10 cellular contexts compared by ENCODE assay signal in the genomic region with DNA sequence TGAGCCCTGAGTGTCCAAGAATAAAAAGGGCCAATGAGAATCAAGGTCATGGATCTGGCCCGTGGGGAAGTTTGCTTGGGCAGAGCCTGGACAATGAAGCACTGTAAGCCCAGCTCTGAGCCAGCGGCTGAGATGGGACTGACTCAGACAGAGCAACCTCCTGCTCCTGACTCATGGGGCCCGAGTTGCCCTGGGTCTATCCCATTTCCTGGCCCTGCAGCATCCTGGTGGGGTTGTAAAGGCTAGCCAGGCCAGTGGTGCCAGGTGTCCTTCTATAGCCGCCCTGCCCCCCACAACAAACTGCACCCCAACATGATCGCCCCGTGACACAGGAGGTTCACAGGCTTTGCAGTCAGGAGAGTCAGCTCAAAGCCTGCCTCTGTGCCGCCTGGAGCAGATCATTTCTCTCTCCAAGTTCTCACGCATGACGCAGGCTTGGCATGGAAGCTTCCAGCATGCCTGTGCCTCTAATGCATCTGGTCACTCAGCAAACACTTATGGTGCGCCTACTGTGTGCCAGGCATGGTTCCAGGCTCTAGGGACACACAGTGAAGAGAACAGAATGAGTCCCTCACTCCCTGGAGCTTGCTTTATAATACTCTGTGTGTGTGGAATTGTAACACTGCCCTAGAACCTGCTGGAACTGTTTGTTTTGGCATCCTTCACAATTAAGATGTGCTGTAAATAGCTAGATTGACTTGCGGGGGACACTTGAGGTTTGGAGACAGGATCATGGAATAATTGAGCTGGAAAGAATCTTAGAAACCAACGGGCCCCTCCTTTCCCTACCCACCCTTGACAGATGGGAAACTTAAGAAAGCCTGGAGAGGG. TPM values are rescaled to one million over a fixed set of nuclear protein-coding genes. Genes with fewer than 3 reads are reported as not detected.
A peak's percentile ranks its signal among the peaks of the same experiment; 100 is the strongest.
DNase-seq lines count a peak whose midpoint lies in the region; ATAC-seq, FAIRE-seq and TF ChIP-seq lines count a peak whose summit lies in the region.
"Had no signal": no experiment of that assay in that cellular context is flagged by ENCODE, and none has a peak within 500 bp of the region (broad histone marks: within the 10 kb centered on the region; RNA-seq: fewer than 3 reads in every experiment).

No MANE protein-coding gene starts in this region.

- H3K9me1 ChIP-seq in K562 (ENCODE audit: control insufficient read depth, insufficient read depth, low read length) (no peaks in the 10 kb centered on the region), keratinocyte (ENCODE audit: control insufficient read depth, extremely low read depth, insufficient read depth, low read length) (no peaks in the 10 kb centered on the region)

- H3K4me2 ChIP-seq in K562 (ENCODE audit: insufficient read depth, low read length) (no peak overlapping the region), keratinocyte (ENCODE audit: control insufficient read depth, extremely low read depth, insufficient read depth, low read depth, low read length) (peak overlapping the region; percentile 38)

- CTCF ChIA-PET in K562 (lab: Yijun Ruan, JAX; ENCODE audit: low intra/inter-chr PET ratio), result no interaction called here

- H3K9me3 ChIP-seq in K562 (replicated peaks; ENCODE audit: control insufficient read depth, insufficient read depth, low read depth, low read length), result no peaks in the 10 kb centered on the region
- H3K9me3 ChIP-seq in keratinocyte (ENCODE audit: control insufficient read depth, low read depth, low read length), result peaks cover 3% of the 10 kb centered on the region

- H3K9ac ChIP-seq in K562 (ENCODE audit: insufficient read depth in 1 of 2, low read depth in 2 of 2, low read length in 2 of 2) (0 out of 4 replicates have a peak overlapping the region, but pooled peaks of 1 of the 2 experiments have one; percentile 24), keratinocyte (ENCODE audit: control insufficient read depth, extremely low read depth, insufficient read depth, low read length) (peak overlapping the region; percentile 58)

- DNase-seq in HT1080 (ENCODE audit: low read depth) (peak; percentile 99), K562 (ENCODE audit: extremely low read depth in 1 of 4, low spot score in 3 of 4) (no peak), keratinocyte (ENCODE audit: low read depth, low spot score) (peak; percentile 49), urothelium cell line (ENCODE audit: low spot score) (peak; percentile 99), DMS 273 (lab: John Stamatoyannopoulos, UW; ENCODE audit: unreplicated experiment) (no peak), CD1c-positive myeloid dendritic cell (ENCODE audit: extremely low spot score) (no peak), NCI-H2029 (lab: John Stamatoyannopoulos, UW) (no peak)
- DNase-seq: cerebellar nuclear complex, T-helper 1 cell had no signal

- BruUV-seq in K562 (replicated peaks; lab: Mats Ljungman, UMichigan), result no TSS peak

- peaks cover 20 to 81% of the 10 kb centered on the region in 2 experiments; a peak in 4 of 5 replicates for H3K27me3 ChIP-seq in K562 (ENCODE audit: control insufficient read depth in 2 of 2, insufficient read depth in 2 of 2, low read length in 2 of 2)
- H3K27me3 ChIP-seq in keratinocyte (ENCODE audit: control insufficient read depth, extremely low read depth, insufficient read depth, low read length), result no peaks in the 10 kb centered on the region

- no peak for TF ChIP-seq POLR2A in K562 (conservative IDR thresholded peaks at IDR 0.05)

- intact Hi-C loops in K562 (cut with micrococcal nuclease), result no loop called here

- dilution Hi-C loops in keratinocyte (cut with MboI; ENCODE audit: extremely low pct_ligation_motif_present, low sequenced_read_pairs), result no loop called here

- H3K36me3 ChIP-seq in K562 (ENCODE audit: control insufficient read depth, insufficient read depth, low read length) (no peaks in the 10 kb centered on the region), keratinocyte (ENCODE audit: control insufficient read depth in 2 of 2, extremely low read depth in 1 of 2, insufficient read depth in 2 of 2, low read length in 2 of 2) (no peaks in the 10 kb centered on the region)

- H3K79me2 ChIP-seq in K562 (ENCODE audit: control insufficient read depth, insufficient read depth, low read length) (no peaks in the 10 kb centered on the region), keratinocyte (ENCODE audit: control insufficient read depth, insufficient read depth, low read length) (no peaks in the 10 kb centered on the region)

- 1% methylated on average over 12 of the region's 12 CpGs for WGBS in K562 (ENCODE audit: insufficient coverage, low coverage, missing lambda C conversion rate)

- H4K20me1 ChIP-seq in K562 (replicated peaks; ENCODE audit: control insufficient read depth, insufficient read depth, low read length) (no peaks in the 10 kb centered on the region), keratinocyte (ENCODE audit: control insufficient read depth, extremely low read depth, insufficient read depth, low read length) (no peaks in the 10 kb centered on the region)

- POLR2A ChIA-PET in K562 (lab: Yijun Ruan, JAX), result interaction anchor here (0.7 to 1.1 kb wide), 2 partner anchors 15 to 23 kb away, joined by 3 to 4 read pairs; no protein-coding TSS in a partner anchor

- in situ Hi-C loops in K562 (cut with MboI), result no loop called here

- peaks cover 0 to 4% of the 10 kb centered on the region in 2 experiments; a peak in 2 of 5 replicates for H3K4me1 ChIP-seq in K562 (replicated peaks in 1 of 2; ENCODE audit: control insufficient read depth in 2 of 2, insufficient read depth in 2 of 2, low read length in 2 of 2)
- peaks cover 25% of the 10 kb centered on the region for H3K4me1 ChIP-seq in keratinocyte (ENCODE audit: control insufficient read depth, extremely low read depth, insufficient read depth, low read length)

- H3K27ac ChIP-seq in K562 (ENCODE audit: extremely low read depth, low read depth, low read length) (no peak overlapping the region), keratinocyte (ENCODE audit: control insufficient read depth, insufficient read depth, low read length) (peak overlapping the region; percentile 94)

- FAIRE-seq in K562 (lab: Jason Lieb, UNC), result no peak
- FAIRE-seq in keratinocyte (lab: Jason Lieb, UNC), result peak; percentile 99
- FAIRE-seq in urothelium cell line (lab: Jason Lieb, UNC), result peak; percentile 98

- H2AFZ ChIP-seq in K562 (ENCODE audit: low read depth, low read length), result no peak overlapping the region
- H2AFZ ChIP-seq in keratinocyte (ENCODE audit: control insufficient read depth, low read length), result peak overlapping the region; percentile 34

- no peak for TF ChIP-seq CTCF in K562 (IDR thresholded peaks at IDR 0.05 in 2 of 3, conservative IDR thresholded peaks at IDR 0.05 in 1 of 3; ENCODE audit: insufficient read depth in 2 of 3, low read depth in 1 of 3, low read length in 3 of 3)
- TF ChIP-seq CTCF in keratinocyte (optimal IDR thresholded peaks at IDR 0.05 in 1 of 3, IDR thresholded peaks at IDR 0.05 in 1 of 3, conservative IDR thresholded peaks at IDR 0.05 in 1 of 3; ENCODE audit: extremely low read depth in 1 of 3, insufficient read depth in 2 of 3, low read length in 3 of 3), result no peak

- H3K4me3 ChIP-seq in K562, result no peak overlapping the region
- no peak overlapping the region for H3K4me3 ChIP-seq in keratinocyte (ENCODE audit: control insufficient read depth in 2 of 3, extremely low read depth in 1 of 3, insufficient read depth in 2 of 3, low read depth in 1 of 3, low read length in 3 of 3)

- no peak for TF ChIP-seq EP300 in K562 (IDR thresholded peaks at IDR 0.05; ENCODE audit: low read length)

- no peak for TF ChIP-seq RAD21 in K562 (CRISPR knock-in tag; conservative IDR thresholded peaks at IDR 0.05 in 1 of 2, IDR thresholded peaks at IDR 0.05 in 1 of 2)

- ATAC-seq in K562, result peak; percentile 50
- ATAC-seq: stimulated activated memory B cell treated with anti-CD40 and anti-IgM and Interleukin-4, amounts not matched to agents 10 μg/mL and 1 μg/mL and 100 μg/mL, for 72 hours had no signal

RNA-seq across cellular contexts. Expression of a gene that starts 4.9 kb away (rescaled TPM):
- 29.6 and 30.4 TPM in 2 replicates for total RNA-seq in HT1080 (2014; rRNA removed; shearing (Covaris generic))
- polyA plus RNA-seq in HT1080 (2015; cell fraction: cytosol; rRNA removed), result 23.9 and 27.5 TPM in 2 replicates
- 25.7 and 27.7 TPM in 2 replicates for polyA plus RNA-seq in HT1080 (2015; cell fraction: nucleus; rRNA removed)
- total RNA-seq in K562 (2011; cell fraction: chromatin; rRNA removed; ENCODE audit: low replicate concordance), result not detected in 2 replicates
- total RNA-seq in K562 (2011; cell fraction: nucleolus; rRNA removed), result not detected in 2 replicates
- total RNA-seq in K562 (2011; cell fraction: nucleoplasm; rRNA removed), result not detected in 2 replicates
- total RNA-seq in K562 (2014; rRNA removed), result not detected in 2 replicates
- total RNA-seq in K562 (2014; rRNA removed; fragmentation: Illumina TruSeq; extraction: Trizol), result not detected in 2 replicates
- not detected in 2 replicates for total RNA-seq in K562 (2015; rRNA removed; fragmentation: Illumina TruSeq; extraction: Trizol)
- total RNA-seq in K562 (2021), result not detected in 2 replicates
- polyA plus RNA-seq in K562 (2011; rRNA removed), result not detected in 2 replicates
- 0.01 TPM in 1 of 2 replicates, not detected in the other for polyA plus RNA-seq in K562 (2011; cell fraction: cytosol; rRNA removed)
- polyA plus RNA-seq in K562 (2011; cell fraction: nucleus; rRNA removed), result 0.27 TPM in 1 of 2 replicates, not detected in the other
- polyA plus RNA-seq in K562 (2012), result 0.12 TPM in 1 of 2 replicates, not detected in the other
- not detected in 2 replicates for polyA plus RNA-seq in K562 (2014; fragmentation: Illumina TruSeq; extraction: Trizol)
- polyA plus RNA-seq in K562 (2014; fragmentation: Nextera tagmentation; extraction: Ambion mirVana), result not detected
- polyA plus RNA-seq in K562 (2014; rRNA removed), result 0.09 and 0.23 TPM in 2 replicates
- polyA minus RNA-seq in K562 (2011; rRNA and poly(A)+ RNA removed), result not detected in 2 replicates
- polyA minus RNA-seq in K562 (2011; cell fraction: cytosol; rRNA and poly(A)+ RNA removed), result not detected in 2 replicates
- not detected in 2 replicates for polyA minus RNA-seq in K562 (2011; cell fraction: nucleus; rRNA and poly(A)+ RNA removed)
- polyA plus RNA-seq in keratinocyte, result 0.55 to 2.2 TPM (median 0.69 TPM) in 3 replicates
- polyA plus RNA-seq in keratinocyte (2011; ENCODE audit: low read depth), result 1.7 TPM
- polyA plus RNA-seq in keratinocyte (2011; cell fraction: cytosol; rRNA removed), result 0.84 and 1.1 TPM in 2 replicates
- polyA plus RNA-seq in keratinocyte (2011; cell fraction: nucleus; rRNA removed), result 1.8 and 2.3 TPM in 2 replicates
- polyA plus RNA-seq in keratinocyte (2012; ENCODE audit: low replicate concordance), result 1.3 and 3.6 TPM in 2 replicates
- 0.40 to 0.77 TPM (median 0.52 TPM) in 3 replicates for polyA minus RNA-seq in keratinocyte
- not detected for polyA minus RNA-seq in keratinocyte (2011; cell fraction: cytosol; rRNA and poly(A)+ RNA removed)
- polyA minus RNA-seq in keratinocyte (2011; cell fraction: nucleus; rRNA and poly(A)+ RNA removed), result 0.11 and 0.85 TPM in 2 replicates

RNA-seq across cellular contexts. Expression of a gene that starts 58.0 kb away (rescaled TPM):
- 292 and 359 TPM in 2 replicates for total RNA-seq in HT1080 (2014; rRNA removed; shearing (Covaris generic))
- 401 and 410 TPM in 2 replicates for polyA plus RNA-seq in HT1080 (2015; cell fraction: cytosol; rRNA removed)
- polyA plus RNA-seq in HT1080 (2015; cell fraction: nucleus; rRNA removed), result 136 and 140 TPM in 2 replicates
- total RNA-seq in K562 (2011; cell fraction: chromatin; rRNA removed; ENCODE audit: low replicate concordance), result 32.7 and 51.7 TPM in 2 replicates
- total RNA-seq in K562 (2011; cell fraction: nucleolus; rRNA removed), result 40.7 and 42.2 TPM in 2 replicates
- total RNA-seq in K562 (2011; cell fraction: nucleoplasm; rRNA removed), result 40.5 and 61.6 TPM in 2 replicates
- total RNA-seq in K562 (2014; rRNA removed) (55.6 and 87.2 TPM in 2 replicates), K562 (2014; rRNA removed; fragmentation: Illumina TruSeq; extraction: Trizol) (75.4 and 83.0 TPM in 2 replicates), K562 (2015; rRNA removed; fragmentation: Illumina TruSeq; extraction: Trizol) (78.7 and 86.1 TPM in 2 replicates), K562 (2021) (120 and 121 TPM in 2 replicates)
- polyA plus RNA-seq in K562 (2011; rRNA removed) (39.5 and 41.9 TPM in 2 replicates), K562 (2014; fragmentation: Illumina TruSeq; extraction: Trizol) (96.4 and 107 TPM in 2 replicates), K562 (2014; fragmentation: Nextera tagmentation; extraction: Ambion mirVana) (100 to 1,000 TPM; 130 to 151 TPM), K562 (2014; rRNA removed) (74.6 and 75.7 TPM in 2 replicates), keratinocyte (123 to 265 TPM (median 133 TPM) in 3 replicates)
- 61.5 and 87.8 TPM in 2 replicates for polyA plus RNA-seq in K562 (2011; cell fraction: cytosol; rRNA removed)
- polyA plus RNA-seq in K562 (2011; cell fraction: nucleus; rRNA removed), result 44.9 and 61.3 TPM in 2 replicates
- polyA plus RNA-seq in K562 (2012), result 108 and 132 TPM in 2 replicates
- polyA minus RNA-seq in K562 (2011; rRNA and poly(A)+ RNA removed), result 42.0 and 57.7 TPM in 2 replicates
- polyA minus RNA-seq in K562 (2011; cell fraction: cytosol; rRNA and poly(A)+ RNA removed), result 31.2 and 36.7 TPM in 2 replicates
- 20.7 and 21.9 TPM in 2 replicates for polyA minus RNA-seq in K562 (2011; cell fraction: nucleus; rRNA and poly(A)+ RNA removed)
- polyA plus RNA-seq in keratinocyte (2011; ENCODE audit: low read depth), result 56.4 TPM
- polyA plus RNA-seq in keratinocyte (2011; cell fraction: cytosol; rRNA removed), result 212 and 265 TPM in 2 replicates
- 73.8 and 76.3 TPM in 2 replicates for polyA plus RNA-seq in keratinocyte (2011; cell fraction: nucleus; rRNA removed)
- polyA plus RNA-seq in keratinocyte (2012; ENCODE audit: low replicate concordance), result 226 and 237 TPM in 2 replicates
- polyA minus RNA-seq in keratinocyte, result 212 to 234 TPM (median 217 TPM) in 3 replicates
- 172 TPM for polyA minus RNA-seq in keratinocyte (2011; cell fraction: cytosol; rRNA and poly(A)+ RNA removed)
- polyA minus RNA-seq in keratinocyte (2011; cell fraction: nucleus; rRNA and poly(A)+ RNA removed), result 40.4 and 47.5 TPM in 2 replicates

RNA-seq across cellular contexts. Expression of a gene that starts 59.8 kb away (rescaled TPM):
- total RNA-seq in HT1080 (2014; rRNA removed; shearing (Covaris generic)), result not detected in 2 replicates
- polyA plus RNA-seq in HT1080 (2015; cell fraction: cytosol; rRNA removed), result 0.06 and 0.24 TPM in 2 replicates
- 0.07 and 0.14 TPM in 2 replicates for polyA plus RNA-seq in HT1080 (2015; cell fraction: nucleus; rRNA removed)
- total RNA-seq in K562 (2011; cell fraction: chromatin; rRNA removed; ENCODE audit: low replicate concordance), result not detected in 2 replicates
- not detected in 2 replicates for total RNA-seq in K562 (2011; cell fraction: nucleolus; rRNA removed)
- not detected in 2 replicates for total RNA-seq in K562 (2011; cell fraction: nucleoplasm; rRNA removed)
- total RNA-seq in K562 (2014; rRNA removed), result not detected in 2 replicates
- total RNA-seq in K562 (2014; rRNA removed; fragmentation: Illumina TruSeq; extraction: Trizol), result not detected in 2 replicates
- total RNA-seq in K562 (2015; rRNA removed; fragmentation: Illumina TruSeq; extraction: Trizol), result not detected in 2 replicates
- not detected in 2 replicates for total RNA-seq in K562 (2021)
- polyA plus RNA-seq in K562 (2011; rRNA removed), result not detected in 2 replicates
- polyA plus RNA-seq in K562 (2011; cell fraction: cytosol; rRNA removed), result 0.07 TPM in 1 of 2 replicates, not detected in the other
- polyA plus RNA-seq in K562 (2011; cell fraction: nucleus; rRNA removed), result not detected in 2 replicates
- not detected in 2 replicates for polyA plus RNA-seq in K562 (2012)
- polyA plus RNA-seq in K562 (2014; fragmentation: Illumina TruSeq; extraction: Trizol), result not detected in 2 replicates
- not detected for polyA plus RNA-seq in K562 (2014; fragmentation: Nextera tagmentation; extraction: Ambion mirVana)
- polyA plus RNA-seq in K562 (2014; rRNA removed), result not detected in 2 replicates
- polyA minus RNA-seq in K562 (2011; rRNA and poly(A)+ RNA removed), result not detected in 2 replicates
- polyA minus RNA-seq in K562 (2011; cell fraction: cytosol; rRNA and poly(A)+ RNA removed), result not detected in 2 replicates
- not detected in 2 replicates for polyA minus RNA-seq in K562 (2011; cell fraction: nucleus; rRNA and poly(A)+ RNA removed)
- 0.21 to 0.50 TPM (median 0.39 TPM) in 3 replicates for polyA plus RNA-seq in keratinocyte
- polyA plus RNA-seq in keratinocyte (2011; ENCODE audit: low read depth), result 0.71 TPM
- polyA plus RNA-seq in keratinocyte (2011; cell fraction: cytosol; rRNA removed), result 0.31 and 0.41 TPM in 2 replicates
- 0.36 and 0.51 TPM in 2 replicates for polyA plus RNA-seq in keratinocyte (2011; cell fraction: nucleus; rRNA removed)
- 0.26 and 1.2 TPM in 2 replicates for polyA plus RNA-seq in keratinocyte (2012; ENCODE audit: low replicate concordance)
- polyA minus RNA-seq in keratinocyte, result 0.19 to 0.82 TPM in 2 of 3 replicates, not detected in the other
- polyA minus RNA-seq in keratinocyte (2011; cell fraction: cytosol; rRNA and poly(A)+ RNA removed), result not detected
- 0.32 TPM in 1 of 2 replicates, not detected in the other for polyA minus RNA-seq in keratinocyte (2011; cell fraction: nucleus; rRNA and poly(A)+ RNA removed)

Comparison
In these comparisons a context has a peak if more than half of its experiments do, and no peak if none do; other contexts are left out.
1. DNase-seq: peak in HT1080 (single experiment), keratinocyte (single experiment) and urothelium cell line (single experiment); none in K562 (0 of 4), DMS 273 (single experiment), CD1c-positive myeloid dendritic cell (single experiment) and NCI-H2029 (single experiment).
2. RNA of a gene that starts 4.9 kb away (total RNA-seq): 29.6 to 30.4 TPM in HT1080; not detected in K562; every median in the first group is over 10 times any median in the second.